Comparison of ENCODE assay signal across 13 cellular contexts in the genomic region with DNA sequence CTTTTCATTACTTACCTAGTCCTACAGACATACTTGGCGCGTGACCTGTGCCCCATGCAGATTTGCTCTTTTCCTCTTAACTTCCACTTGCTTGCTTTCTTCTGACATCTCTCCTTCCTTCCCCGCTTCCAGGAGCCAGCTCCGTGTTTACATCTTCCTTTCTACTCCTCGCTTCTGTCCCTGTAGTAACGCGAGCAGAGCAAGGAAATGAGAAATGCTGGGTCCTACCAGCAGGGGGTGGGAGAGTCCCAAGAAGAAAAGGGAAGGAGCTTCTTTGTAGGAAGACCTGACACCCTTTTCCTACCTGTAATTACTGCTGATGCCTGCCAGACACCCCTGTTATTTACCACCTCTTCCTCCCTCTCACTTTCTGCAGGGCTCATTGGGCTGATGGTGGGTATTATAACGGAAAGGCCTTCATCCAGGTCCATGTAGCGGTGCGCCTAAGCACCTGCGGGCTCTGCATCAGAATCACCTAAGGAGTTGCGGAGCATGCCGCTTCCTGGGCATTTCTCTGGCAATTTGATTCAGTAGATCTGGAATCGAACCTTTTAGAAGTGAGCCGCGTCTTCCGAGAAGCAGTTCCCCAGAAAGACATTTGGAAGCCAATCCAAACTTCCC. TPM values are rescaled to one million over a fixed set of nuclear protein-coding genes. Genes with fewer than 3 reads are reported as not detected.
A peak's percentile ranks its signal among the peaks of the same experiment; 100 is the strongest.
DNase-seq lines count a peak whose midpoint lies in the region; ATAC-seq and TF ChIP-seq lines count a peak whose summit lies in the region.
"Had no signal": no experiment of that assay in that cellular context is flagged by ENCODE, and none has a peak within 500 bp of the region (broad histone marks: within the 10 kb centered on the region; RNA-seq: fewer than 3 reads in every experiment).

No MANE protein-coding gene starts in this region.

- TF ChIP-seq CTCF in GM10248 (IDR thresholded peaks at IDR 0.05; ENCODE audit: control extremely low read depth, extremely low read depth, low read depth, missing control alignments) (no peak), nephron progenitor cell (IDR thresholded peaks at IDR 0.05) (peak; percentile 51), gastroesophageal sphincter (IDR thresholded peaks at IDR 0.05) (peak in 2 of 4 experiments; percentile 30 to 47)

- 89 to 100% methylated on average over 6 to 14 of the region's 17 CpGs for WGBS in gastroesophageal sphincter (ENCODE audit: low coverage in 1 of 2), 2 donors

- POLR2A ChIA-PET in GM10248 (lab: Yijun Ruan, JAX) = no interaction called here

- no peaks in the 10 kb centered on the region for H3K27me3 Mint-ChIP-seq in nephron progenitor cell (ENCODE audit: low read depth, poor library complexity)
- H3K27me3 Mint-ChIP-seq: activated naive CD4-positive, alpha-beta T cell treated with anti-CD3 and anti-CD28 coated beads, Interleukin-2, amount 50 U/mL, for 24 hours; naive B cell had no signal

- no peak overlapping the region for H3K4me3 Mint-ChIP-seq in nephron progenitor cell
- H3K4me3 Mint-ChIP-seq: activated naive CD4-positive, alpha-beta T cell treated with anti-CD3 and anti-CD28 coated beads, Interleukin-2, amount 50 U/mL, for 24 hours had no signal

- H3K27ac ChIP-seq in gastroesophageal sphincter = no peak overlapping the region
- H3K27ac ChIP-seq: thoracic aorta had no signal

- H3K27ac Mint-ChIP-seq in nephron progenitor cell = no peak overlapping the region
- H3K27ac Mint-ChIP-seq: activated naive CD4-positive, alpha-beta T cell treated with anti-CD3 and anti-CD28 coated beads, Interleukin-2, amount 50 U/mL, for 24 hours; naive B cell had no signal

- no peak for TF ChIP-seq POLR2A in gastroesophageal sphincter (IDR thresholded peaks at IDR 0.05)

- TF ChIP-seq EP300 in gastroesophageal sphincter (IDR thresholded peaks at IDR 0.05) = no peak

- CTCF ChIA-PET in GM10248 (lab: Yijun Ruan, JAX) = interaction anchor here (1.5 kb wide), 1 partner anchor 11 kb away, joined by 3 read pairs; no protein-coding TSS in a partner anchor

- no peaks in the 10 kb centered on the region for H3K9me3 Mint-ChIP-seq in nephron progenitor cell

- H3K9me3 ChIP-seq in gastroesophageal sphincter = no peaks in the 10 kb centered on the region
- H3K9me3 ChIP-seq: thoracic aorta had no signal

- H3K36me3 ChIP-seq in gastroesophageal sphincter = no peaks in the 10 kb centered on the region
- H3K36me3 ChIP-seq: thoracic aorta had no signal

- DNase-seq in GM10248 (ENCODE audit: extremely low spot score) (peak; percentile 6), M059J (ENCODE audit: low read depth) (peak; percentile 12), ecto neural progenitor cell (ENCODE audit: low spot score) (peak; percentile 53), nephron progenitor cell (peak; percentile 47), hippocampal formation (lab: John Stamatoyannopoulos, UW) (no peak)
- DNase-seq: activated CD4-positive, CD25-positive, alpha-beta regulatory T cell treated with anti-CD3 and anti-CD28 coated beads, Interleukin-2, amount 50 U/mL, for 72 hours; naive B cell; NCI-H526 treated with DMSO at 0.1 percent for 48 hours had no signal

- no peaks in the 10 kb centered on the region for H3K36me3 Mint-ChIP-seq in nephron progenitor cell (ENCODE audit: low read depth)
- H3K36me3 Mint-ChIP-seq: activated naive CD4-positive, alpha-beta T cell treated with anti-CD3 and anti-CD28 coated beads, Interleukin-2, amount 50 U/mL, for 24 hours; naive B cell had no signal

- H3K4me3 ChIP-seq in gastroesophageal sphincter = no peak overlapping the region
- H3K4me3 ChIP-seq: thoracic aorta had no signal

- ATAC-seq in gastroesophageal sphincter = no peak
- ATAC-seq in GM18909 (IDR thresholded peaks at IDR 0.05; ENCODE audit: poor library complexity, unreplicated experiment) = no peak
- ATAC-seq in HG02938 (IDR thresholded peaks at IDR 0.05; ENCODE audit: unreplicated experiment) = no peak

- no peaks in the 10 kb centered on the region for H3K27me3 ChIP-seq in gastroesophageal sphincter

- no peaks in the 10 kb centered on the region for H3K4me1 ChIP-seq in gastroesophageal sphincter

- H3K4me1 Mint-ChIP-seq in nephron progenitor cell = peaks cover 5% of the 10 kb centered on the region
- H3K4me1 Mint-ChIP-seq: activated naive CD4-positive, alpha-beta T cell treated with anti-CD3 and anti-CD28 coated beads, Interleukin-2, amount 50 U/mL, for 24 hours; naive B cell had no signal

RNA-seq across cellular contexts. Expression of a gene that starts 51.8 kb away (rescaled TPM):
- 15.9 and 30.7 TPM in 2 replicates for total RNA-seq in M059J (2014; rRNA removed; shearing (Covaris generic))
- total RNA-seq in gastroesophageal sphincter = under 1 TPM; 0.16 to 0.67 (median 0.26) TPM

Comparison
In these comparisons a context has a peak if more than half of its experiments do, and no peak if none do; other contexts are left out.
1. DNase-seq: peak in GM10248 (single experiment), M059J (single experiment), ecto neural progenitor cell (single experiment) and nephron progenitor cell (single experiment); none in hippocampal formation (0 of 2).
2. RNA of a gene that starts 51.8 kb away (total RNA-seq): 15.9 to 30.7 TPM in M059J; 0.16 to 0.67 TPM in gastroesophageal sphincter; every median in the first group is over 10 times any median in the second.